17 cellular contexts compared by ENCODE assay signal in genomic region chr9:5556101-5556500, GRCh38. TPM values are rescaled to one million over a fixed set of nuclear protein-coding genes. Genes with fewer than 3 reads are reported as not detected.
A peak's percentile ranks its signal among the peaks of the same experiment; 100 is the strongest.
DNase-seq lines count a peak whose midpoint lies in the region; ATAC-seq, FAIRE-seq and TF ChIP-seq lines count a peak whose summit lies in the region.
"Had no signal": no experiment of that assay in that cellular context is flagged by ENCODE, and none has a peak within 500 bp of the region (broad histone marks: within the 10 kb centered on the region; RNA-seq: fewer than 3 reads in every experiment).

No MANE protein-coding gene starts in this region.

- no peaks in the 10 kb centered on the region for H4K20me1 ChIP-seq in smooth muscle cell (ENCODE audit: low read depth)

- H3K4me3 ChIP-seq in A549: no peak overlapping the region
- H3K4me3 ChIP-seq in ascending aorta: no peak overlapping the region
- no peak overlapping the region for H3K4me3 ChIP-seq in smooth muscle cell
- H3K4me3 ChIP-seq: GM12878, GM23248, SJCRH30 had no signal

- no peak overlapping the region for H3K9ac ChIP-seq in smooth muscle cell (ENCODE audit: low read depth)
- H3K9ac ChIP-seq: GM23248 had no signal

- no peak overlapping the region for H3K27ac ChIP-seq in A549
- H3K27ac ChIP-seq in ascending aorta: peak overlapping the region; percentile 80
- H3K27ac ChIP-seq in smooth muscle cell (ENCODE audit: low read depth): peak overlapping the region; percentile 53
- H3K27ac ChIP-seq: GM23248, SJCRH30 had no signal

- no peaks in the 10 kb centered on the region for H3K79me2 ChIP-seq in smooth muscle cell (ENCODE audit: low read depth)

- peaks cover 0 to 2% (median 0%) of the 10 kb centered on the region in 7 donors for H3K9me3 Mint-ChIP-seq in CD14-positive monocyte

- CTCF ChIA-PET in A549 (lab: Yijun Ruan, JAX): interaction anchor here (4.2 kb wide), 1 partner anchor 34 kb away, joined by 21 read pairs; no protein-coding TSS in a partner anchor

- H3K9me3 ChIP-seq in A549 (no peaks in the 10 kb centered on the region), ascending aorta (no peaks in the 10 kb centered on the region), smooth muscle cell (replicated peaks; ENCODE audit: low read depth) (no peaks in the 10 kb centered on the region)
- H3K9me3 ChIP-seq: SJCRH30 had no signal

- intact Hi-C loops in CD14-positive monocyte (cut with micrococcal nuclease) (no loop called here), ascending aorta (cut with DNase I) (loop anchor here (2.0 to 5.0 kb wide), 2 partner anchors 23 to 36 kb away; no protein-coding TSS in a partner anchor)

- DNase-seq in A549 (ENCODE audit: low read depth in 1 of 2, low spot score in 1 of 2): no peak
- no peak for DNase-seq in CD14-positive monocyte (ENCODE audit: low spot score)
- no peak for DNase-seq in ascending aorta (ENCODE audit: low spot score in 2 of 2)
- no peak for DNase-seq in smooth muscle cell (lab: John Stamatoyannopoulos, UW; ENCODE audit: unreplicated experiment)
- no peak for DNase-seq in frontal cortex (ENCODE audit: low spot score in 2 of 2)
- no peak for DNase-seq in DMS79 (lab: John Stamatoyannopoulos, UW)
- no peak for DNase-seq in effector CD8-positive, alpha-beta T cell (lab: John Stamatoyannopoulos, UW)
- DNase-seq: DMS153, GM23248, HCEC 1CT, KBM-7, NCI-H1436, NCI-H1930, NCI-H345, NCI-H524 treated with DMSO at 0.1 percent for 48 hours, SJCRH30 had no signal

- no peaks in the 10 kb centered on the region for H3F3A ChIP-seq in smooth muscle cell (ENCODE audit: low read depth)

- TF ChIP-seq POLR2A in A549 (IDR thresholded peaks at IDR 0.05; ENCODE audit: low read length): no peak

- POLR2A ChIA-PET in A549 (lab: Yijun Ruan, JAX): no interaction called here

- no peak overlapping the region for H3K4me3 Mint-ChIP-seq in CD14-positive monocyte

- H3K27ac Mint-ChIP-seq in CD14-positive monocyte: peak overlapping the region in 5 of 7 donors; percentile 72 to 95 (median 89)

- no peak for FAIRE-seq in A549 (lab: Jason Lieb, UNC)
- FAIRE-seq in frontal cortex (lab: Jason Lieb, UNC): no peak
- FAIRE-seq: GM12878 had no signal

- H3K4me1 Mint-ChIP-seq in CD14-positive monocyte: peaks cover 57% of the 10 kb centered on the region

- no peak for ATAC-seq in A549
- ATAC-seq: GM12878 had no signal

- 43% methylated on average over 2 of the region's 2 CpGs for WGBS in A549 (ENCODE audit: missing lambda C conversion rate)
- WGBS in smooth muscle cell (ENCODE audit: low lambda C conversion rate): 44% methylated on average over 2 of the region's 2 CpGs

- H3K36me3 Mint-ChIP-seq in CD14-positive monocyte: peaks cover 0 to 3% of the 10 kb centered on the region in 2 donors

- no peaks in the 10 kb centered on the region for H3K27me3 ChIP-seq in ascending aorta
- H3K27me3 ChIP-seq in smooth muscle cell (ENCODE audit: low read depth): no peaks in the 10 kb centered on the region
- H3K27me3 ChIP-seq: SJCRH30 had no signal

- peaks cover 0 to 4% (median 3%) of the 10 kb centered on the region in 3 donors for H3K27me3 Mint-ChIP-seq in CD14-positive monocyte (ENCODE audit: low read depth in 3 of 3)

- H2AFZ ChIP-seq in smooth muscle cell (ENCODE audit: low read depth): no peak overlapping the region
- H2AFZ ChIP-seq: GM23248 had no signal

- TF ChIP-seq CTCF in A549 (IDR thresholded peaks at IDR 0.05) (no peak), CD14-positive monocyte (IDR thresholded peaks at IDR 0.05) (no peak), ascending aorta (IDR thresholded peaks at IDR 0.05) (no peak), smooth muscle cell (IDR thresholded peaks at IDR 0.05; ENCODE audit: borderline replicate concordance, insufficient read depth, poor library complexity, severe bottlenecking) (no peak)

- TF ChIP-seq RAD21 in A549 (conservative IDR thresholded peaks at IDR 0.05 in 1 of 2, IDR thresholded peaks at IDR 0.05 in 1 of 2): no peak

- H3K36me3 ChIP-seq in ascending aorta (no peaks in the 10 kb centered on the region), smooth muscle cell (ENCODE audit: low read depth) (no peaks in the 10 kb centered on the region)
- H3K36me3 ChIP-seq: SJCRH30 had no signal

- no peak for TF ChIP-seq EP300 in A549 (IDR thresholded peaks at IDR 0.05)

- H3K4me1 ChIP-seq in A549: no peaks in the 10 kb centered on the region
- peaks cover 10 to 41% of the 10 kb centered on the region in 2 donors for H3K4me1 ChIP-seq in ascending aorta
- H3K4me1 ChIP-seq in smooth muscle cell (ENCODE audit: low read depth): no peaks in the 10 kb centered on the region

- H3K4me2 ChIP-seq in A549 (no peak overlapping the region), smooth muscle cell (peak overlapping the region; percentile 33)

TF ChIP-seq in A549, 52 proteins besides CTCF, POLR2A, EP300 and RAD21:
- TF ChIP-seq GATA3 (IDR thresholded peaks at IDR 0.05; ENCODE audit: borderline replicate concordance) (no peak), MAX (IDR thresholded peaks at IDR 0.05) (no peak), TFCP2L1 (CRISPR knock-in tag; IDR thresholded peaks at IDR 0.05) (no peak), MAFK (IDR thresholded peaks at IDR 0.05; ENCODE audit: partially characterized antibody) (peak; percentile 94), SMC3 (IDR thresholded peaks at IDR 0.05) (no peak)
TF ChIP-seq in A549: peak in this region for 1.

RNA-seq across cellular contexts. Expression of gene PDCD1LG2, which starts 45.8 kb away (rescaled TPM):
- polyA plus RNA-seq in A549 (2011; rRNA removed) (0.46 and 0.53 TPM in 2 replicates), A549 (2017; fragmentation: RNase III; extraction: RNeasy Plus Mini Kit Qiagen cat#74134 plus additional on column Dnase treatment) (0.53 to 0.82 TPM (median 0.79 TPM) in 3 replicates), CD14-positive monocyte (under 1 TPM; 0.16 to 0.41 TPM), smooth muscle cell (4.5 and 10.0 TPM in 2 replicates)
- polyA plus RNA-seq in A549 (2012; cell fraction: cytosol; rRNA removed): 0.11 and 0.17 TPM in 2 replicates
- 0.13 and 0.17 TPM in 2 replicates for polyA plus RNA-seq in A549 (2012; cell fraction: nucleus; rRNA removed)
- polyA minus RNA-seq in A549 (2011; rRNA and poly(A)+ RNA removed): 0.41 and 0.49 TPM in 2 replicates
- total RNA-seq in ascending aorta (1.1 TPM), smooth muscle cell (11.1 and 11.6 TPM in 2 replicates), frontal cortex (0.41 TPM)

Comparison
In these comparisons a context has a peak if more than half of its experiments do, and no peak if none do; other contexts are left out.
1. H3K27ac ChIP-seq: peak in ascending aorta (2 of 2) and smooth muscle cell (single experiment); none in A549 (0 of 2).